Comparison of ENCODE assay signal across 12 cellular contexts in the genomic region with DNA sequence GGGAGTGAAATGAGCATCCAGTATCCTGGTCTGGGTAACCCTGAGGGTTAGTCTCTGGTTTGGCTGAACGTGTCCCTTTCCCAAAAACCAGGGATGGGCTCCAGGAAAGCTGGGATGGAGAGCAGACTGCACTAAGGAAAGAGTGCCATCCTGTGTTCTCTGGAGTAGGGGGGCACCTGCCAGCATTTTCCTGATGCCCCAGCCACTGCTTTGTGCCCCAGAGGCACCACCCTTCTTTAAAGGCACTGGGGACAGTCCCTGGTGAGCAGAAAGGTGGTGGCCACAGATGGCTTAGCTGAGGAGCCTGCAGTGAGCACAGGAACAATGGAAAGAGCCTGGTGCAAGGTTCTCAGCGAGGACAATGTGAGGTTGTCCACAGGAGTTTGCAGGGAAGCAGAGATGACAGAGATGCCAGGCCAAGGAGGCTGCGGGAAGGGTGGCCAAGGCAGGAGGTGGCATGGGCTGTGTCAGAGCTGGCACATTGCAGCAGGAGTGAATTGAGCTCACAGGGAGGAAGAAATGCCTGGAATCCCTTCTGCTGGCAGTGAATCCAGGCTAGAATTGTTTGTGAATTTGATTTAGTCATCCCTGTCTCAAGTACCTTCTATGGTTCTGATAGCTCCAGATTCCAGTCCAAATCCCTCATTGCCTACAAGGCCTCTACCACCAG. TPM values are rescaled to one million over a fixed set of nuclear protein-coding genes. Genes with fewer than 3 reads are reported as not detected.
A peak's percentile ranks its signal among the peaks of the same experiment; 100 is the strongest.
DNase-seq lines count a peak whose midpoint lies in the region; ATAC-seq and TF ChIP-seq lines count a peak whose summit lies in the region.
"Had no signal": no experiment of that assay in that cellular context is flagged by ENCODE, and none has a peak within 500 bp of the region (broad histone marks: within the 10 kb centered on the region; RNA-seq: fewer than 3 reads in every experiment).

No MANE protein-coding gene starts in this region.

- H3K4me1 ChIP-seq in hepatocyte (ENCODE audit: insufficient read depth) (peaks cover 48% of the 10 kb centered on the region), skeletal muscle satellite cell (ENCODE audit: control insufficient read depth, insufficient read depth, low read length) (peaks cover 64% of the 10 kb centered on the region)

- ATAC-seq in GM18519 (IDR thresholded peaks at IDR 0.05; ENCODE audit: low FRiP score, unreplicated experiment) (no peak), HG03025 (IDR thresholded peaks at IDR 0.05; ENCODE audit: low FRiP score, unreplicated experiment) (no peak)

- H3K9me2 ChIP-seq in hepatocyte (replicated peaks; ENCODE audit: insufficient read depth): no peaks in the 10 kb centered on the region

- H3K4me3 ChIP-seq in brain microvascular endothelial cell (ENCODE audit: low read depth, low read length) (no peak overlapping the region), hepatocyte (no peak overlapping the region), skeletal muscle satellite cell (ENCODE audit: low read length) (no peak overlapping the region)

- DNase-seq in GM03348 (ENCODE audit: low spot score) (peak; percentile 62), brain microvascular endothelial cell (no peak), hepatocyte (ENCODE audit: low spot score) (no peak), RKO (ENCODE audit: low spot score) (no peak), middle frontal gyrus (ENCODE audit: extremely low spot score, low spot score) (no peak)
- DNase-seq: NCI-H226; stimulated activated naive CD4-positive, alpha-beta T cell treated with Interleukin-2 at 50 U/mL for 16 hours; SW 1271 had no signal

- no peaks in the 10 kb centered on the region for H3K79me2 ChIP-seq in hepatocyte

- H3K36me3 ChIP-seq in brain microvascular endothelial cell (replicated peaks) (no peaks in the 10 kb centered on the region), hepatocyte (replicated peaks; ENCODE audit: insufficient read depth, low read depth) (no peaks in the 10 kb centered on the region), skeletal muscle satellite cell (ENCODE audit: insufficient read depth, low read length) (no peaks in the 10 kb centered on the region)

- H3K9me3 ChIP-seq in hepatocyte (ENCODE audit: low read depth) (no peaks in the 10 kb centered on the region), skeletal muscle satellite cell (replicated peaks; ENCODE audit: low read length) (no peaks in the 10 kb centered on the region)

- no peaks in the 10 kb centered on the region for H3K27me3 ChIP-seq in brain microvascular endothelial cell (replicated peaks)
- H3K27me3 ChIP-seq in hepatocyte: no peaks in the 10 kb centered on the region
- no peaks in the 10 kb centered on the region for H3K27me3 ChIP-seq in skeletal muscle satellite cell (ENCODE audit: control insufficient read depth, insufficient read depth, low read length)

- WGBS in hepatocyte (ENCODE audit: low lambda C conversion rate, missing lambda C conversion rate): 77% methylated on average over 3 of the region's 3 CpGs

- no peaks in the 10 kb centered on the region for H4K20me1 ChIP-seq in hepatocyte (ENCODE audit: insufficient read depth, poor library complexity, severe bottlenecking)

- H2AFZ ChIP-seq in hepatocyte: no peak overlapping the region

- H3K4me2 ChIP-seq in hepatocyte (peak overlapping the region; percentile 59), skeletal muscle satellite cell (ENCODE audit: low read length) (no peak overlapping the region)
- H3K4me2 ChIP-seq: KMS-11 had no signal

- TF ChIP-seq CTCF in brain microvascular endothelial cell (IDR thresholded peaks at IDR 0.05; ENCODE audit: low read depth, low read length, missing control alignments): no peak
- TF ChIP-seq CTCF in hepatocyte (IDR thresholded peaks at IDR 0.05; ENCODE audit: poor library complexity): no peak

- peak overlapping the region; percentile 69 for H3K9ac ChIP-seq in skeletal muscle satellite cell (ENCODE audit: low read depth, low read length)
- H3K9ac ChIP-seq: KMS-11 had no signal

- in situ Hi-C loops in brain microvascular endothelial cell (cut with HindIII; ENCODE audit: low pct_ligation_motif_present, low sequenced_read_pairs): no loop called here

- H3K27ac ChIP-seq in brain microvascular endothelial cell (peak overlapping the region; percentile 57), hepatocyte (peak overlapping the region; percentile 78)
- H3K27ac ChIP-seq: KMS-11 had no signal

RNA-seq across cellular contexts. Expression of gene AMOTL2, which starts 39.9 kb away (rescaled TPM):
- 71.4 and 81.6 TPM in 2 replicates for total RNA-seq in hepatocyte
- 63.9 and 74.2 TPM in 2 replicates for polyA plus RNA-seq in hepatocyte
- 40.8 and 77.5 TPM in 2 replicates for total RNA-seq in skeletal muscle satellite cell (2012; rRNA removed)
